9 cellular contexts compared by ENCODE assay signal in the genomic region with DNA sequence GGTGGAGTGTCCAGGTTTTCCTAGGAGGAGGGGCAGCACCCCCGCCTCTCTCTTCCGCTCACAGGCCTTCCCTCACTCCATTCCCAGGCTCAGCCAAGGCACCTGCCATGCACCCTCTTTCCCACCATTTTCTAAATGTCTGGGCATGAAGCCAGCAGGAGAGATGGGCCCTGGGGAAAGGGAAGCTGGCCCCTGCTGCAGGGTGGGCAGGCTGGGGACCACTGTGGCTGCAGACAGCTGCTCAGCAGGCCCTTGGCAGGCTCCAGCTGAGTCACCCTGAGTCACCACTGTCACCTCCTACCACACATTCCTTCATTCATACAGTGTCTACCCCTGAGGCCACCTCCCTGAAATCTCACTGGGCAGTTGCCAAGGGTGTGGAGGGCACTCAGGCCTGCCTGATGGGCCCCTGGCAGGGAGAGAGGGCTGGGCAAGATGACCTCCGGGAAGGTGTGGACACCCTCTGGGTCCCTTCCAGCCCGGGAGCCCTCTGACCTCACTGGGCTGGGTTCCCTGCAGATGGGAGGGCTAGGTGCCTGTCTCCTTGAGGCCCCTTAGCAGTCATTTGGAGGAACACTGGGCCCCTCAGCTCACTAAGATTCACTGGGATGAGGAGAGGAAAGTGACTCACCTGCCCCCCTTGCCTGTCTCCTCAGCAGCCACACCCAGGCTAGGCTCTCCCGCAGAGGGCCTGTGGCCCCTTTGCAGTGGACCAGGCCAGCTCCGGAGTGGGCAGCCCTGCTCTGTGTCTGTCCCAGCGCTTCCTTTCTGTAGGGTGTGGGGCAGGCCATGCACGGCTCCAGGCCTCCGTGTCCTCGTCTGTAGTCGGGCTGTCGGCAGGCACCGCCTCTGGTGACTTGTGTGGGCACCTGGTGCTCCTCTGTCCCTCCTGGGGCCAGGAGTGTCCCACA. TPM values are rescaled to one million over a fixed set of nuclear protein-coding genes. Genes with fewer than 3 reads are reported as not detected.
DNase-seq lines count a peak whose midpoint lies in the region; ATAC-seq and TF ChIP-seq lines count a peak whose summit lies in the region.
"Had no signal": no experiment of that assay in that cellular context is flagged by ENCODE, and none has a peak within 500 bp of the region (broad histone marks: within the 10 kb centered on the region; RNA-seq: fewer than 3 reads in every experiment).

No MANE protein-coding gene starts in this region.

- H3K4me3 ChIP-seq in PC-9: peak overlapping the region; percentile 97; the same call in 1 of the 2 replicates
- H3K4me3 ChIP-seq in esophagus squamous epithelium: no peak overlapping the region

- H3K4me2 ChIP-seq in PC-9: peak overlapping the region; percentile 98

- H3K27me3 ChIP-seq in PC-9 (ENCODE audit: insufficient read depth, low read depth) (no peaks in the 10 kb centered on the region), esophagus squamous epithelium (no peaks in the 10 kb centered on the region)

- TF ChIP-seq CTCF in PC-9 (conservative IDR thresholded peaks at IDR 0.05): no peak
- TF ChIP-seq CTCF in esophagus squamous epithelium (IDR thresholded peaks at IDR 0.05): no peak

- peaks cover 91% of the 10 kb centered on the region for H3K79me2 ChIP-seq in PC-9 (ENCODE audit: low read depth)

- H3K9me2 ChIP-seq in PC-9 (ENCODE audit: insufficient read depth): no peaks in the 10 kb centered on the region

- intact Hi-C loops in PC-9 (cut with micrococcal nuclease; ENCODE audit: unreplicated experiment) (loop anchor here (1.0 to 5.0 kb wide), 8 partner anchors 19 to 339 kb away; no protein-coding TSS in a partner anchor), esophagus squamous epithelium (cut with DNase I) (no loop called here)

- H3K9me3 ChIP-seq in PC-9 (ENCODE audit: insufficient read depth, low read depth): no peaks in the 10 kb centered on the region
- H3K9me3 ChIP-seq in esophagus squamous epithelium: no peaks in the 10 kb centered on the region

- no peak overlapping the region for H2AFZ ChIP-seq in PC-9

- H3K4me1 ChIP-seq in PC-9 (replicated peaks; ENCODE audit: insufficient read depth) (peaks cover 75% of the 10 kb centered on the region), esophagus squamous epithelium (peaks cover 34 to 58% (median 42%) of the 10 kb centered on the region in 3 donors)

- peak overlapping the region; percentile 98 for H3K27ac ChIP-seq in PC-9
- H3K27ac ChIP-seq in esophagus squamous epithelium: peak overlapping the region; percentile 28 to 69 (median 54)

- CTCF ChIA-PET in PC-9 (lab: Charles Lee): interaction anchor here (0.9 kb wide), 1 partner anchor 170 kb away, joined by 3 read pairs; no protein-coding TSS in a partner anchor

- POLR2A ChIA-PET in PC-9 (lab: Charles Lee; ENCODE audit: unreplicated experiment): interaction anchor here (0.5 to 1.1 kb wide), 8 partner anchors 14 to 344 kb away, joined by 3 to 7 read pairs (median 3); no protein-coding TSS in a partner anchor

- ATAC-seq in HG02852 (IDR thresholded peaks at IDR 0.05; ENCODE audit: unreplicated experiment) (no peak), HG02884 (IDR thresholded peaks at IDR 0.05; ENCODE audit: unreplicated experiment) (no peak)

- BruUV-seq in PC-9 (replicated peaks; lab: Mats Ljungman, UMichigan): no TSS peak

- H3F3A ChIP-seq in PC-9 (ENCODE audit: insufficient read depth, low read depth): peaks cover 78% of the 10 kb centered on the region

- peak; percentile 72 for DNase-seq in activated CD8-positive, alpha-beta memory T cell treated with anti-CD3 and anti-CD28 coated beads for 24 hours
- DNase-seq in activated CD8-positive, alpha-beta memory T cell treated with anti-CD3 and anti-CD28 coated beads, Interleukin-2, amount 50 U/mL, for 4 hours: no peak
- peak; percentile 99 to 100 for DNase-seq in PC-9
- DNase-seq in esophagus squamous epithelium (lab: John Stamatoyannopoulos, UW): no peak
- DNase-seq in stimulated activated CD8-positive, alpha-beta memory T cell treated with anti-CD3 and anti-CD28 coated beads, Interleukin-4, amount 100 ng/mL, for 24 hours (ENCODE audit: low read depth): peak; percentile 40
- DNase-seq in DMS79 treated with DMSO at 0.1 percent for 48 hours (lab: John Stamatoyannopoulos, UW): no peak
- DNase-seq: DMS79 had no signal

- H4K20me1 ChIP-seq in PC-9 (ENCODE audit: insufficient read depth): peaks cover 28% of the 10 kb centered on the region

- peaks cover 72% of the 10 kb centered on the region for H3K36me3 ChIP-seq in PC-9 (ENCODE audit: low read depth)
- no peaks in the 10 kb centered on the region for H3K36me3 ChIP-seq in esophagus squamous epithelium

- no peak for TF ChIP-seq POLR2A in esophagus squamous epithelium (IDR thresholded peaks at IDR 0.05)

- 28 to 54% methylated on average over 2 to 4 of the region's 13 CpGs for WGBS in esophagus squamous epithelium, 2 donors

RNA-seq across cellular contexts. Expression of a gene that starts 7.8 kb away (rescaled TPM):
- total RNA-seq in PC-9 (2021) (182 and 232 TPM in 2 replicates), esophagus squamous epithelium (10 to 100 TPM in 3 of 4 donors, 1 to 10 TPM in 1; 5.7 to 24.6 (median 20.2) TPM)

Comparison
In these comparisons a context has a peak if more than half of its experiments do, and no peak if none do; other contexts are left out.
1. DNase-seq: peak in activated CD8-positive, alpha-beta memory T cell treated with anti-CD3 and anti-CD28 coated beads for 24 hours (single experiment), PC-9 (2 of 2) and stimulated activated CD8-positive, alpha-beta memory T cell treated with anti-CD3 and anti-CD28 coated beads, Interleukin-4, amount 100 ng/mL, for 24 hours (single experiment); none in activated CD8-positive, alpha-beta memory T cell treated with anti-CD3 and anti-CD28 coated beads, Interleukin-2, amount 50 U/mL, for 4 hours (single experiment), esophagus squamous epithelium (single experiment) and DMS79 treated with DMSO at 0.1 percent for 48 hours (single experiment).